ENCODE assay signal across 21 cellular contexts in genomic region chr7:156169474-156170370, GRCh38.
"Had no signal": no experiment of that assay in that cellular context is flagged by ENCODE, and none has a peak within 500 bp of the region (broad histone marks: within the 10 kb centered on the region; RNA-seq: fewer than 3 reads in every experiment).

No MANE protein-coding gene starts in this region.

- H3K4me1 Mint-ChIP-seq: activated CD4-positive, alpha-beta T cell treated with anti-CD3 and anti-CD28 coated beads, Interleukin-2, amount 10 ng/mL, durations not matched to agents 24 days and 14 days; nephron had no signal

- H3K4me3 Mint-ChIP-seq: activated CD4-positive, alpha-beta T cell treated with anti-CD3 and anti-CD28 coated beads, Interleukin-2, amount 10 ng/mL, durations not matched to agents 24 days and 14 days; activated CD8-positive, alpha-beta T cell treated with anti-CD3 and anti-CD28 coated beads for 36 hours; activated T-cell treated with anti-CD3 and anti-CD28 coated beads, Interleukin-2, amount 50 U/mL, for 72 hours; effector memory CD8-positive, alpha-beta T cell; nephron had no signal

- H3K27ac ChIP-seq: cardiac muscle cell, prostate gland, right atrium auricular region, tibial nerve, vagina had no signal

- DNase-seq: activated CD4-positive, alpha-beta T cell treated with anti-CD3 and anti-CD28 coated beads, Interleukin-2, amount 10 ng/mL, durations not matched to agents 24 days and 14 days; activated CD8-positive, alpha-beta T cell treated with anti-CD3 and anti-CD28 coated beads for 36 hours; activated gamma-delta T cell treated with Interleukin-2 at 50 U/mL for 16 hours; activated T-cell treated with anti-CD3 and anti-CD28 coated beads, Interleukin-2, amount 50 U/mL, for 72 hours; effector memory CD8-positive, alpha-beta T cell; foreskin fibroblast; hippocampal formation; midbrain; occipital lobe; stimulated activated CD4-positive, alpha-beta T cell treated with anti-CD3 and anti-CD28 coated beads, Interleukin-12 subunit alpha, Interleukin-12 subunit beta, amount 100 ng/mL, for 4 hours; stimulated activated CD4-positive, alpha-beta T cell treated with anti-CD3 and anti-CD28 coated beads, Interleukin-1b, Interleukin-23, amount 100 ng/mL, for 48 hours; stimulated activated CD8-positive, alpha-beta memory T cell treated with anti-CD3 and anti-CD28 coated beads, Interleukin-4, amount 100 ng/mL, for 48 hours; stimulated activated naive CD4-positive, alpha-beta T cell; T1000 had no signal

- H3K27me3 ChIP-seq: cardiac muscle cell, right atrium auricular region, tibial nerve, vagina had no signal

- H3K36me3 ChIP-seq: cardiac muscle cell, prostate gland, right atrium auricular region, tibial nerve, vagina had no signal

- H3K27me3 Mint-ChIP-seq: activated CD8-positive, alpha-beta T cell treated with anti-CD3 and anti-CD28 coated beads for 36 hours had no signal

- H3K4me1 ChIP-seq: prostate gland, right atrium auricular region, tibial nerve, vagina had no signal

- H3K9me3 ChIP-seq: prostate gland, right atrium auricular region, tibial nerve, vagina had no signal

- H3K4me3 ChIP-seq: cardiac muscle cell, prostate gland, right atrium auricular region, tibial nerve, vagina had no signal

- H3K9me3 Mint-ChIP-seq: activated CD4-positive, alpha-beta T cell treated with anti-CD3 and anti-CD28 coated beads, Interleukin-2, amount 10 ng/mL, durations not matched to agents 24 days and 14 days; activated CD8-positive, alpha-beta T cell treated with anti-CD3 and anti-CD28 coated beads for 36 hours; activated naive CD4-positive, alpha-beta T cell treated with anti-CD3 and anti-CD28 coated beads, Interleukin-2, amount 50 U/mL, for 72 hours; activated T-cell treated with anti-CD3 and anti-CD28 coated beads, Interleukin-2, amount 50 U/mL, for 72 hours; effector memory CD8-positive, alpha-beta T cell; nephron had no signal

- H3K27ac Mint-ChIP-seq: activated CD4-positive, alpha-beta T cell treated with anti-CD3 and anti-CD28 coated beads, Interleukin-2, amount 10 ng/mL, durations not matched to agents 24 days and 14 days; activated CD8-positive, alpha-beta T cell treated with anti-CD3 and anti-CD28 coated beads for 36 hours; activated naive CD4-positive, alpha-beta T cell treated with anti-CD3 and anti-CD28 coated beads, Interleukin-2, amount 50 U/mL, for 72 hours; activated T-cell treated with anti-CD3 and anti-CD28 coated beads, Interleukin-2, amount 50 U/mL, for 72 hours; effector memory CD8-positive, alpha-beta T cell; nephron had no signal

- H3K36me3 Mint-ChIP-seq: activated naive CD4-positive, alpha-beta T cell treated with anti-CD3 and anti-CD28 coated beads, Interleukin-2, amount 50 U/mL, for 72 hours had no signal

- ATAC-seq: activated CD8-positive, alpha-beta T cell treated with anti-CD3 and anti-CD28 coated beads for 36 hours; activated naive CD4-positive, alpha-beta T cell treated with anti-CD3 and anti-CD28 coated beads, Interleukin-2, amount 50 U/mL, for 72 hours; activated T-cell treated with anti-CD3 and anti-CD28 coated beads, Interleukin-2, amount 50 U/mL, for 72 hours; effector memory CD8-positive, alpha-beta T cell had no signal
